ENCODE assay signal across 8 cellular contexts in the genomic region with DNA sequence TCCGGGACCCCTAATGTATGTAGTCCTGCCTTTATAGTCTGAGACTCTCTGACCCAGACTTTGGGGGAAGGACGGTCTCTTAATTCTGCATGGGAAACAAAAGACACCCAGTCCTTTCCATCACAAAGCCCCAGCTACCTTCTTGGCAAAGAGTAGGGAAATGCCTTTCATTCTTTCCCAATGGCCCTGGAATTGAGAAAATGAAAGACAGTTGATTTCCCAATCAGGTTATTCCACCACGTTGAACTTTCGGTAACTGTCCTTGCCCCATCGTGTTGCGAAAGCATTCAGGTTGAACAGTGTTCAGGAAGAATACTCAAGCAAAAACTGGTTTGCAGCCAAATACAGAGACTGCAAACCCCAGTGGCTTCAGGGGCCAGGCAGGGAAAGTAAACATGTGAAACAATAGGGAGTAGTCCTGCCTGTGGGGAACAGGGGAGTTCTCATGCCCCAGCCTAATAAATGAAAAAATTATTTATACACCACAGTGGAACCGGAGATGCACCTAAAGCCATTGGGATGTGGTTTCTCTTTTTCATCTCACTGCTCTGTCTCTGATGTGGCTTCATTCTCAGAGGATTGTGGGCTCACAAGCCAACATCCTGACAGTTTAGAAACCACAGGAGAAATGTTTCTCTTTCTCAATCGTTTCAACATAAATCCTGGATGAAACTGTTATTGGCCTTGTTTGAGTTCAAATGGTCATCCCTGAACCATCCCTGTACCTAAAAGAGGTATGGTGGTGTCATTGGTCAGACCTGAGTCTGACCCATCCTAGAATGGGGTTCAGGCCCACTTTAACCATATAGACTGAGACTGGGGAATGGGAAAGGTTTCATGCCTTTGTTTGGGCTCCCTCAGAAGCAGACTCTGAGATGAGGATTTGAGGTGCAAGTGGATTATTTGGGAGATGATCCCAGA. TPM values are rescaled to one million over a fixed set of nuclear protein-coding genes. Genes with fewer than 3 reads are reported as not detected.
DNase-seq lines count a peak whose midpoint lies in the region; ATAC-seq and TF ChIP-seq lines count a peak whose summit lies in the region.

No MANE protein-coding gene starts in this region.

- H3K4me3 ChIP-seq in BLaER1, result peak overlapping the region; percentile 19; the same call in 1 of the 2 replicates
- H3K4me3 ChIP-seq in HUES64 (ENCODE audit: low read length), result peak overlapping the region; percentile 31
- H3K4me3 ChIP-seq in fibroblast of mammary gland (ENCODE audit: control insufficient read depth, low read depth, low read length), result no peak overlapping the region

- H3K4me2 ChIP-seq in BLaER1, result peak overlapping the region; percentile 81

- DNase-seq in T-helper 2 cell, result peak in 3 of 5 experiments; percentile 5 to 80 (median 63)
- DNase-seq in fibroblast of mammary gland (ENCODE audit: low read depth), result peak; percentile 86
- peak; percentile 57 for DNase-seq in non-pigmented ciliary epithelial cell (ENCODE audit: low read depth)
- no peak for DNase-seq in NCI-H2081 treated with DMSO at 0.1 percent for 48 hours (lab: John Stamatoyannopoulos, UW)
- DNase-seq in HUDEP-2 (lab: John Stamatoyannopoulos, UW; ENCODE audit: unreplicated experiment in 76 of 76), result no peak

- H3K4me1 ChIP-seq in BLaER1, result peaks cover 60% of the 10 kb centered on the region
- H3K4me1 ChIP-seq in HUES64 (ENCODE audit: insufficient read depth, low read length), result peaks cover 35% of the 10 kb centered on the region

- no peak for ATAC-seq in GM21528 (IDR thresholded peaks at IDR 0.05; ENCODE audit: low FRiP score, unreplicated experiment)

- H3K27ac ChIP-seq in BLaER1, result no peak overlapping the region
- peak overlapping the region; percentile 98 for H3K27ac ChIP-seq in HUES64 (ENCODE audit: low read depth, low read length)

- WGBS in HUES64, result 19% methylated on average over 8 of the region's 8 CpGs

- H3K36me3 ChIP-seq in BLaER1 (no peaks in the 10 kb centered on the region), HUES64 (ENCODE audit: insufficient read depth, low read length) (no peaks in the 10 kb centered on the region)

- H4K20me1 ChIP-seq in BLaER1, result no peaks in the 10 kb centered on the region; the same call in 1 of the 2 replicates

- H3K9me3 ChIP-seq in BLaER1 (no peaks in the 10 kb centered on the region), HUES64 (ENCODE audit: insufficient read depth, low read depth, low read length) (no peaks in the 10 kb centered on the region; the same call in 1 of the 2 replicates)

- peaks cover 13% of the 10 kb centered on the region; the same call in 1 of the 2 replicates for H3K27me3 ChIP-seq in BLaER1
- H3K27me3 ChIP-seq in HUES64 (ENCODE audit: insufficient read depth, low read length), result no peaks in the 10 kb centered on the region

- H3K9ac ChIP-seq in BLaER1, result no peak overlapping the region
- H3K9ac ChIP-seq in HUES64 (ENCODE audit: low read depth, low read length), result peak overlapping the region; percentile 72

- no peak for TF ChIP-seq CTCF in fibroblast of mammary gland (conservative IDR thresholded peaks at IDR 0.05; ENCODE audit: control insufficient read depth, insufficient read depth, low read depth, low read length)

RNA-seq across cellular contexts. Expression of a gene that starts 44.2 kb away (rescaled TPM):
- 5.6 TPM for polyA plus RNA-seq in HUES64 (2013, experiment 1 of 2)
- polyA plus RNA-seq in HUES64 (2013, experiment 2 of 2), result 5.5 TPM

RNA-seq across cellular contexts. Expression of a gene that starts 54.8 kb away (rescaled TPM):
- 37.2 TPM for polyA plus RNA-seq in HUES64 (2013, experiment 1 of 2)
- 38.5 TPM for polyA plus RNA-seq in HUES64 (2013, experiment 2 of 2)

Comparison
In these comparisons a context has a peak if more than half of its experiments do, and no peak if none do; other contexts are left out.
1. DNase-seq: peak in T-helper 2 cell (3 of 5), fibroblast of mammary gland (single experiment) and non-pigmented ciliary epithelial cell (single experiment); none in NCI-H2081 treated with DMSO at 0.1 percent for 48 hours (single experiment) and HUDEP-2 (0 of 76).